ENCODE assay signal across 8 cellular contexts in genomic region chr5:138601444-138601843, GRCh38. TPM values are rescaled to one million over a fixed set of nuclear protein-coding genes. Genes with fewer than 3 reads are reported as not detected.
A peak's percentile ranks its signal among the peaks of the same experiment; 100 is the strongest.
DNase-seq lines count a peak whose midpoint lies in the region; ATAC-seq and TF ChIP-seq lines count a peak whose summit lies in the region.
"Had no signal": no experiment of that assay in that cellular context is flagged by ENCODE, and none has a peak within 500 bp of the region (broad histone marks: within the 10 kb centered on the region; RNA-seq: fewer than 3 reads in every experiment).

No MANE protein-coding gene starts in this region.

- TF ChIP-seq CTCF in RWPE2 (IDR thresholded peaks at IDR 0.05; ENCODE audit: poor library complexity, severe bottlenecking), result no peak

- peak overlapping the region; percentile 40 for H3K4me2 ChIP-seq in skeletal muscle satellite cell (ENCODE audit: low read length)
- H3K4me2 ChIP-seq: GM23338 had no signal

- H3K36me3 ChIP-seq in RWPE2 (ENCODE audit: low read depth) (no peaks in the 10 kb centered on the region), skeletal muscle satellite cell (ENCODE audit: insufficient read depth, low read length) (no peaks in the 10 kb centered on the region)

- H3K4me1 ChIP-seq in RWPE2 (ENCODE audit: insufficient read depth, poor library complexity, severe bottlenecking) (no peaks in the 10 kb centered on the region), skeletal muscle satellite cell (ENCODE audit: control insufficient read depth, insufficient read depth, low read length) (peaks cover 9% of the 10 kb centered on the region)

- ATAC-seq in GM21619 (IDR thresholded peaks at IDR 0.05; ENCODE audit: unreplicated experiment), result peak; percentile 44
- peak; percentile 50; the same call in 1 of the 3 replicates for ATAC-seq in RWPE2 (ENCODE audit: low read depth)
- no peak for ATAC-seq in GM19452 (IDR thresholded peaks at IDR 0.05; ENCODE audit: unreplicated experiment)
- ATAC-seq: GM23338 had no signal

- H3K4me3 ChIP-seq in RWPE2 (ENCODE audit: severe bottlenecking) (no peak overlapping the region), skeletal muscle satellite cell (ENCODE audit: low read length) (no peak overlapping the region)
- H3K4me3 ChIP-seq: GM23338 had no signal

- H3K9me3 ChIP-seq in RWPE2 (ENCODE audit: severe bottlenecking) (no peaks in the 10 kb centered on the region), skeletal muscle satellite cell (replicated peaks; ENCODE audit: low read length) (no peaks in the 10 kb centered on the region)

- no peak overlapping the region for H3K9ac ChIP-seq in skeletal muscle satellite cell (ENCODE audit: low read depth, low read length)

- no peaks in the 10 kb centered on the region for H3K27me3 ChIP-seq in RWPE2 (ENCODE audit: insufficient read depth, poor library complexity, severe bottlenecking)
- peaks cover 24% of the 10 kb centered on the region for H3K27me3 ChIP-seq in skeletal muscle satellite cell (ENCODE audit: control insufficient read depth, insufficient read depth, low read length)

- DNase-seq in RWPE2 (ENCODE audit: low spot score), result no peak
- DNase-seq in fibroblast of peridontal ligament (ENCODE audit: extremely low read depth), result peak; percentile 93
- DNase-seq in HT-29 (ENCODE audit: low spot score), result no peak
- no peak for DNase-seq in activated effector memory CD4-positive, alpha-beta T cell treated with anti-CD3 and anti-CD28 coated beads, Interleukin-2, amount 50 U/mL, for 16 hours

- H3K27ac ChIP-seq in RWPE2 (ENCODE audit: poor library complexity, severe bottlenecking), result no peak overlapping the region

RNA-seq across cellular contexts. Expression of gene HSPA9, which starts 26.2 kb away (rescaled TPM):
- total RNA-seq in skeletal muscle satellite cell (2012; rRNA removed), result 410 and 475 TPM in 2 replicates
- 300 and 305 TPM in 2 replicates for total RNA-seq in HT-29 (2014; rRNA removed; shearing (Covaris generic))

RNA-seq across cellular contexts. Expression of gene ETF1, which starts 58.4 kb away (rescaled TPM):
- 137 and 170 TPM in 2 replicates for total RNA-seq in skeletal muscle satellite cell (2012; rRNA removed)
- total RNA-seq in HT-29 (2014; rRNA removed; shearing (Covaris generic)), result 75.0 and 81.0 TPM in 2 replicates
